Comparison of ENCODE assay signal across 8 cellular contexts in the genomic region with DNA sequence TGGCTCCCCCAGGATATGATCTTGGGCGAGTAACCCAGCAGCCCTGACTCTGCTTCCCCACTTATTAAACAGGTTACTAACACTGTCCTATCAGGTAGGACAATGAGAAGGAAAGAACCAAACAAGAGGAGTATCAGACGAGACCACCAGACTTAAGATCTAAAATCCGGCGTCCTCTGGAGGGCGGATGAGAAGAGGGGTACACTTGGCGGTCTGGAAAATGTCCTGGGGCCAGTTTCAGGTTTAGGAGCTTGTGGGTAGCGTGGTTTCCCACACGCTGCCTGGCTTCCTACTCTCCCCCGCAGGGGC. TPM values are rescaled to one million over a fixed set of nuclear protein-coding genes. Genes with fewer than 3 reads are reported as not detected.
DNase-seq lines count a peak whose midpoint lies in the region; ATAC-seq and TF ChIP-seq lines count a peak whose summit lies in the region.

No MANE protein-coding gene starts in this region.

- intact Hi-C loops in Caco-2 (cut with micrococcal nuclease; ENCODE audit: unreplicated experiment), result loop anchor here (1.0 to 5.0 kb wide), 3 partner anchors 41 to 1001 kb away; partner anchors contain the start of genes ZNF239 and ZNF485

- H3K9me3 ChIP-seq in Caco-2, result peaks cover 38% of the 10 kb centered on the region
- H3K9me3 ChIP-seq in MG63, result peaks cover 48% of the 10 kb centered on the region
- H3K9me3 ChIP-seq in effector memory CD4-positive, alpha-beta T cell (ENCODE audit: control insufficient read depth, low read length), result peaks cover 22% of the 10 kb centered on the region
- H3K9me3 ChIP-seq in neutrophil, result peaks cover 21% of the 10 kb centered on the region

- TF ChIP-seq CTCF in Caco-2 (IDR thresholded peaks at IDR 0.05; ENCODE audit: insufficient read depth in 1 of 2, low read depth in 1 of 2, low read length in 1 of 2, severe bottlenecking in 1 of 2, unreplicated experiment in 1 of 2), result no peak
- TF ChIP-seq CTCF in neutrophil (IDR thresholded peaks at IDR 0.05), result no peak

- BruUV-seq in Caco-2 (replicated peaks; lab: Mats Ljungman, UMichigan), result no TSS peak

- H3K4me1 ChIP-seq in Caco-2 (0 out of 2 replicates have a peak, but pooled peaks cover 4% of the 10 kb centered on the region), neutrophil (ENCODE audit: control insufficient read depth in 1 of 2, insufficient read depth in 1 of 2, low read depth in 1 of 2, low read length in 1 of 2) (peaks cover 7 to 12% of the 10 kb centered on the region in 2 experiments)
- H3K4me1 ChIP-seq in effector memory CD4-positive, alpha-beta T cell (ENCODE audit: control insufficient read depth, insufficient read depth, low read length, poor library complexity, severe bottlenecking), result no peaks in the 10 kb centered on the region

- ATAC-seq in GM18907 (IDR thresholded peaks at IDR 0.05; ENCODE audit: unreplicated experiment) (no peak), HG02610 (IDR thresholded peaks at IDR 0.05; ENCODE audit: unreplicated experiment) (no peak), GM19324 (IDR thresholded peaks at IDR 0.05; ENCODE audit: low FRiP score, unreplicated experiment) (no peak)

- H3K4me3 ChIP-seq in Caco-2 (ENCODE audit: low read depth, low read length) (peak overlapping the region; percentile 81), MG63 (peak overlapping the region; percentile 63), neutrophil (ENCODE audit: low read depth in 1 of 2, low read length in 1 of 2) (peak overlapping the region; percentile 56 to 69)
- H3K4me3 ChIP-seq in effector memory CD4-positive, alpha-beta T cell (ENCODE audit: insufficient read depth, low read depth, low read length, poor library complexity, severe bottlenecking), result peak overlapping the region; percentile 78

- H3K9me3 Mint-ChIP-seq in Caco-2 (ENCODE audit: unreplicated experiment), result peaks cover 41% of the 10 kb centered on the region

- peak overlapping the region; percentile 89 for H3K4me3 Mint-ChIP-seq in Caco-2 (ENCODE audit: unreplicated experiment)

- DNase-seq in Caco-2, result no peak
- DNase-seq in MG63, result no peak
- DNase-seq in effector memory CD4-positive, alpha-beta T cell, result peak in 1 of 3 donors; percentile 33
- DNase-seq in SW 1271 (lab: John Stamatoyannopoulos, UW), result no peak

- peaks cover 11% of the 10 kb centered on the region for H3K36me3 ChIP-seq in Caco-2 (ENCODE audit: control insufficient read depth, insufficient read depth, low read length)
- peaks cover 48% of the 10 kb centered on the region for H3K36me3 ChIP-seq in MG63
- H3K36me3 ChIP-seq in effector memory CD4-positive, alpha-beta T cell (ENCODE audit: control insufficient read depth, insufficient read depth, low read length), result peaks cover 31% of the 10 kb centered on the region
- H3K36me3 ChIP-seq in neutrophil, result no peaks in the 10 kb centered on the region

- H3K27ac ChIP-seq in effector memory CD4-positive, alpha-beta T cell (ENCODE audit: insufficient read depth, low read length, poor library complexity, severe bottlenecking), result peak overlapping the region; percentile 83
- no peak overlapping the region for H3K27ac ChIP-seq in neutrophil

- POLR2A ChIA-PET in Caco-2 (lab: Charles Lee), result no interaction called here

- peak overlapping the region; percentile 65 for H3K27ac Mint-ChIP-seq in Caco-2 (ENCODE audit: unreplicated experiment)

- no peaks in the 10 kb centered on the region for H3K4me1 Mint-ChIP-seq in Caco-2 (ENCODE audit: low read depth, unreplicated experiment)

- no peaks in the 10 kb centered on the region; the same call in 1 of the 2 replicates for H3K27me3 ChIP-seq in Caco-2 (replicated peaks; ENCODE audit: control insufficient read depth, insufficient read depth, low read length)
- H3K27me3 ChIP-seq in MG63, result no peaks in the 10 kb centered on the region
- H3K27me3 ChIP-seq in effector memory CD4-positive, alpha-beta T cell (replicated peaks; ENCODE audit: control insufficient read depth, insufficient read depth, low read length, poor library complexity, severe bottlenecking), result no peaks in the 10 kb centered on the region
- peaks cover 34% of the 10 kb centered on the region for H3K27me3 ChIP-seq in neutrophil

- H3K27me3 Mint-ChIP-seq in Caco-2 (ENCODE audit: insufficient read depth, unreplicated experiment), result no peaks in the 10 kb centered on the region

- CTCF ChIA-PET in Caco-2 (lab: Charles Lee), result interaction anchor here (0.6 kb wide), 1 partner anchor 175 kb away, joined by 3 read pairs; no protein-coding TSS in a partner anchor

- peaks cover 34% of the 10 kb centered on the region for H3K36me3 Mint-ChIP-seq in Caco-2 (ENCODE audit: insufficient read depth, unreplicated experiment)

RNA-seq across cellular contexts. Expression of gene ZNF32, which starts 0.6 kb away (rescaled TPM):
- 25.3 and 30.3 TPM in 2 replicates for total RNA-seq in Caco-2 (2022)
- total RNA-seq in MG63 (2014; rRNA removed; shearing (Covaris generic); ENCODE audit: low replicate concordance), result 70.6 and 72.7 TPM in 2 replicates

RNA-seq across cellular contexts. Expression of gene ZNF485, which starts 41.8 kb away (rescaled TPM):
- 7.3 and 8.6 TPM in 2 replicates for total RNA-seq in Caco-2 (2022)
- total RNA-seq in MG63 (2014; rRNA removed; shearing (Covaris generic); ENCODE audit: low replicate concordance), result 1.9 and 5.5 TPM in 2 replicates
